Comparison of ENCODE assay signal across 8 cellular contexts in genomic region chr19:16327501-16327900, GRCh38. TPM values are rescaled to one million over a fixed set of nuclear protein-coding genes. Genes with fewer than 3 reads are reported as not detected.
DNase-seq lines count a peak whose midpoint lies in the region; ATAC-seq and TF ChIP-seq lines count a peak whose summit lies in the region.

No MANE protein-coding gene starts in this region.

- no peak for TF ChIP-seq CTCF in right lobe of liver (IDR thresholded peaks at IDR 0.05)
- no peak for TF ChIP-seq CTCF in testis (IDR thresholded peaks at IDR 0.05)

- H3K27ac ChIP-seq in right lobe of liver (peak overlapping the region; percentile 29 to 83 (median 59)), testis (peak overlapping the region; percentile 87 to 96)

- no peak overlapping the region for H3K27ac Mint-ChIP-seq in activated T-cell treated with anti-CD3 and anti-CD28 coated beads, Interleukin-2, amount 50 U/mL, for 24 hours
- no peak overlapping the region for H3K27ac Mint-ChIP-seq in activated T-cell treated with anti-CD3 and anti-CD28 coated beads, Interleukin-2, amount 50 U/mL, for 72 hours

- TF ChIP-seq POLR2A in right lobe of liver (IDR thresholded peaks at IDR 0.05) (no peak), testis (IDR thresholded peaks at IDR 0.05) (no peak)

- peaks cover 6% of the 10 kb centered on the region for H3K36me3 Mint-ChIP-seq in activated T-cell treated with anti-CD3 and anti-CD28 coated beads, Interleukin-2, amount 50 U/mL, for 24 hours (ENCODE audit: low read depth)
- no peaks in the 10 kb centered on the region for H3K36me3 Mint-ChIP-seq in activated T-cell treated with anti-CD3 and anti-CD28 coated beads, Interleukin-2, amount 50 U/mL, for 72 hours (ENCODE audit: insufficient read depth in 2 of 2)

- intact Hi-C loops in right lobe of liver (cut with DNase I), result no loop called here
- intact Hi-C loops in testis (cut with DNase I; ENCODE audit: low total_unique reads), result loop anchor here (10.0 kb wide), 1 partner anchor 73 kb away; no protein-coding TSS in a partner anchor

- H3K4me1 Mint-ChIP-seq in activated T-cell treated with anti-CD3 and anti-CD28 coated beads, Interleukin-2, amount 50 U/mL, for 24 hours (ENCODE audit: low read depth), result peaks cover 66% of the 10 kb centered on the region
- H3K4me1 Mint-ChIP-seq in activated T-cell treated with anti-CD3 and anti-CD28 coated beads, Interleukin-2, amount 50 U/mL, for 72 hours (ENCODE audit: low read depth), result peaks cover 61% of the 10 kb centered on the region

- WGBS in right lobe of liver (ENCODE audit: insufficient coverage, low coverage, low lambda C conversion rate, missing lambda C conversion rate), result 43% methylated on average over 5 of the region's 6 CpGs
- WGBS in testis, 2 donors, result 22 to 27% methylated on average over 6 of the region's 6 CpGs

- H3K4me3 ChIP-seq in right lobe of liver (peak overlapping the region in 1 of 3 donors; percentile 64), testis (peak overlapping the region; percentile 94 to 96)

- H3K27me3 ChIP-seq in right lobe of liver (no peaks in the 10 kb centered on the region), testis (no peaks in the 10 kb centered on the region)

- H3K9me3 Mint-ChIP-seq in activated T-cell treated with anti-CD3 and anti-CD28 coated beads, Interleukin-2, amount 50 U/mL, for 24 hours, result no peaks in the 10 kb centered on the region
- H3K9me3 Mint-ChIP-seq in activated T-cell treated with anti-CD3 and anti-CD28 coated beads, Interleukin-2, amount 50 U/mL, for 72 hours, result no peaks in the 10 kb centered on the region

- peaks cover 0 to 8% (median 1%) of the 10 kb centered on the region in 4 donors for H3K36me3 ChIP-seq in right lobe of liver
- H3K36me3 ChIP-seq in testis (ENCODE audit: low read depth, missing control alignments), result no peaks in the 10 kb centered on the region

- H3K9me3 ChIP-seq in right lobe of liver (no peaks in the 10 kb centered on the region), testis (no peaks in the 10 kb centered on the region)

- ATAC-seq in activated T-cell treated with anti-CD3 and anti-CD28 coated beads, Interleukin-2, amount 50 U/mL, for 72 hours (replicated peaks in 1 of 2), result no peak
- ATAC-seq in right lobe of liver (no peak), GM21737 (IDR thresholded peaks at IDR 0.05; ENCODE audit: unreplicated experiment) (no peak)

- H3K4me1 ChIP-seq in right lobe of liver (no peaks in the 10 kb centered on the region), testis (peaks cover 26% of the 10 kb centered on the region)

- H3K27me3 Mint-ChIP-seq in activated T-cell treated with anti-CD3 and anti-CD28 coated beads, Interleukin-2, amount 50 U/mL, for 24 hours, result peaks cover 24% of the 10 kb centered on the region
- peaks cover 55% of the 10 kb centered on the region for H3K27me3 Mint-ChIP-seq in activated T-cell treated with anti-CD3 and anti-CD28 coated beads, Interleukin-2, amount 50 U/mL, for 72 hours (ENCODE audit: low read depth)

- peak overlapping the region; percentile 59 for H3K4me3 Mint-ChIP-seq in activated T-cell treated with anti-CD3 and anti-CD28 coated beads, Interleukin-2, amount 50 U/mL, for 24 hours
- H3K4me3 Mint-ChIP-seq in activated T-cell treated with anti-CD3 and anti-CD28 coated beads, Interleukin-2, amount 50 U/mL, for 72 hours, result peak overlapping the region; percentile 72 to 81

- DNase-seq in activated T-cell treated with anti-CD3 and anti-CD28 coated beads, Interleukin-2, amount 50 U/mL, for 24 hours, result no peak
- no peak for DNase-seq in activated T-cell treated with anti-CD3 and anti-CD28 coated beads for 4 hours
- DNase-seq in activated T-cell treated with anti-CD3 and anti-CD28 coated beads, Interleukin-2, amount 50 U/mL, for 72 hours, result no peak
- DNase-seq in right lobe of liver, result no peak
- DNase-seq in testis, result no peak
- no peak for DNase-seq in NCI-H146 (lab: John Stamatoyannopoulos, UW)
- DNase-seq in NCI-H774 (lab: John Stamatoyannopoulos, UW), result no peak

RNA-seq across cellular contexts. Expression of gene KLF2, which starts 2.9 kb away (rescaled TPM):
- under 1 TPM; 0.36 to 0.76 TPM for total RNA-seq in activated T-cell treated with anti-CD3 and anti-CD28 coated beads, Interleukin-2, amount 50 U/mL, for 72 hours
- 10 to 100 TPM in 1 of 6 experiments, 1 to 10 TPM in 5; 3.7 to 10.1 (median 4.8) TPM for total RNA-seq in right lobe of liver
- total RNA-seq in testis, result 10 to 100 TPM; 42.4 to 74.9 TPM
- polyA plus RNA-seq in testis (ENCODE audit: insufficient read depth, low read depth, low replicate concordance), result 40.2 TPM
